9 cellular contexts compared by ENCODE assay signal in genomic region chr13:93248627-93249047, GRCh38. TPM values are rescaled to one million over a fixed set of nuclear protein-coding genes. Genes with fewer than 3 reads are reported as not detected.
DNase-seq lines count a peak whose midpoint lies in the region; ATAC-seq and TF ChIP-seq lines count a peak whose summit lies in the region.
"Had no signal": no experiment of that assay in that cellular context is flagged by ENCODE, and none has a peak within 500 bp of the region (broad histone marks: within the 10 kb centered on the region; RNA-seq: fewer than 3 reads in every experiment).

No MANE protein-coding gene starts in this region.

- H3K79me2 ChIP-seq in neural cell (replicated peaks; ENCODE audit: insufficient read depth, low read length): peaks cover 4% of the 10 kb centered on the region

- TF ChIP-seq CTCF in brain microvascular endothelial cell (IDR thresholded peaks at IDR 0.05; ENCODE audit: low read depth, low read length, missing control alignments) (peak; percentile 80), neural cell (IDR thresholded peaks at IDR 0.05; ENCODE audit: poor library complexity, severe bottlenecking) (peak; percentile 88)

- in situ Hi-C loops in brain microvascular endothelial cell (cut with HindIII; ENCODE audit: low pct_ligation_motif_present, low sequenced_read_pairs): no loop called here

- peaks cover 4 to 7% of the 10 kb centered on the region in 2 donors for H3K9me3 Mint-ChIP-seq in activated naive CD4-positive, alpha-beta T cell treated with anti-CD3 and anti-CD28 coated beads, Interleukin-2, amount 50 U/mL, for 72 hours

- H3K9me2 ChIP-seq in neural cell (ENCODE audit: insufficient read depth, low read length): no peaks in the 10 kb centered on the region

- no peaks in the 10 kb centered on the region for H4K20me1 ChIP-seq in neural cell (ENCODE audit: insufficient read depth)

- peak; percentile 79 for TF ChIP-seq EP300 in neural cell (conservative IDR thresholded peaks at IDR 0.05; ENCODE audit: poor library complexity, severe bottlenecking)

- DNase-seq in NCI-H2227 (lab: John Stamatoyannopoulos, UW; ENCODE audit: unreplicated experiment) (peak; percentile 72), brain microvascular endothelial cell (peak; percentile 63), OCI-M2 (lab: John Stamatoyannopoulos, UW; ENCODE audit: unreplicated experiment) (no peak)
- no peak for DNase-seq in activated naive CD4-positive, alpha-beta T cell treated with anti-CD3 and anti-CD28 coated beads, Interleukin-2, amount 50 U/mL, for 72 hours (ENCODE audit: low spot score in 2 of 2)
- DNase-seq: NK-92 treated with Interleukin-12 subunit alpha and Interleukin-12 subunit beta, amount 100 ng/mL, for 24 hours had no signal

- H2AFZ ChIP-seq in neural cell (ENCODE audit: low read depth, low read length): no peak overlapping the region

- H3K27ac ChIP-seq in brain microvascular endothelial cell: peak overlapping the region; percentile 76
- H3K27ac ChIP-seq in neural cell (ENCODE audit: low read length): peak overlapping the region; percentile 63

- H3F3A ChIP-seq in neural cell (ENCODE audit: insufficient read depth, low read length, poor library complexity, severe bottlenecking): peaks cover 5% of the 10 kb centered on the region

- no peak overlapping the region for H3K27ac Mint-ChIP-seq in activated naive CD4-positive, alpha-beta T cell treated with anti-CD3 and anti-CD28 coated beads, Interleukin-2, amount 50 U/mL, for 72 hours

- H3K27me3 ChIP-seq in brain microvascular endothelial cell (replicated peaks): no peaks in the 10 kb centered on the region
- no peaks in the 10 kb centered on the region for H3K27me3 ChIP-seq in neural cell (ENCODE audit: insufficient read depth, low read depth, low read length)

- no peaks in the 10 kb centered on the region for H3K9me3 ChIP-seq in neural cell (ENCODE audit: low read length)

- ATAC-seq in GM18502 (IDR thresholded peaks at IDR 0.05; ENCODE audit: poor library complexity, unreplicated experiment) (peak; percentile 49), HG02981 (IDR thresholded peaks at IDR 0.05; ENCODE audit: unreplicated experiment) (no peak)
- ATAC-seq in activated naive CD4-positive, alpha-beta T cell treated with anti-CD3 and anti-CD28 coated beads, Interleukin-2, amount 50 U/mL, for 72 hours: no peak
- ATAC-seq in activated CD4-positive, CD25-positive, alpha-beta regulatory T cell treated with anti-CD3 and anti-CD28 coated beads, Interleukin-2, amount 50 U/mL, for 24 hours: no peak

- H3K36me3 ChIP-seq in brain microvascular endothelial cell (replicated peaks) (no peaks in the 10 kb centered on the region), neural cell (ENCODE audit: insufficient read depth, low read length) (no peaks in the 10 kb centered on the region)

- H3K36me3 Mint-ChIP-seq in activated naive CD4-positive, alpha-beta T cell treated with anti-CD3 and anti-CD28 coated beads, Interleukin-2, amount 50 U/mL, for 72 hours: no peaks in the 10 kb centered on the region

- no peak overlapping the region for H3K4me2 ChIP-seq in neural cell (ENCODE audit: low read length)

- H3K4me3 ChIP-seq in brain microvascular endothelial cell (ENCODE audit: low read depth, low read length) (no peak overlapping the region), neural cell (ENCODE audit: low read length) (peak overlapping the region; percentile 21)

- peak; percentile 94 for TF ChIP-seq RAD21 in neural cell (conservative IDR thresholded peaks at IDR 0.05)

- peak overlapping the region; percentile 4 for H3K9ac ChIP-seq in neural cell (ENCODE audit: low read length)

TF ChIP-seq in neural cell, 6 proteins besides CTCF, POLR2A, EP300 and RAD21:
- TF ChIP-seq MXI1 (conservative IDR thresholded peaks at IDR 0.05; ENCODE audit: poor library complexity, severe bottlenecking): peak; percentile 21
- TF ChIP-seq SMC3 (conservative IDR thresholded peaks at IDR 0.05; ENCODE audit: poor library complexity): peak; percentile 88
- TF ChIP-seq POLR2AphosphoS5 (IDR thresholded peaks at IDR 0.05): peak; percentile 94
- no peak for TF ChIP-seq EZH2 (IDR thresholded peaks at IDR 0.05; ENCODE audit: borderline replicate concordance, insufficient read depth, low read length, poor library complexity, severe bottlenecking)
- TF ChIP-seq REST (IDR thresholded peaks at IDR 0.05; ENCODE audit: borderline replicate concordance): peak; percentile 46

RNA-seq across cellular contexts. Expression of gene GPC6, which starts 22.0 kb away (rescaled TPM):
- 8.3 and 9.0 TPM in 2 replicates for polyA plus RNA-seq in neural cell
- polyA minus RNA-seq in neural cell: 49.2 and 57.9 TPM in 2 replicates
- total RNA-seq in activated naive CD4-positive, alpha-beta T cell treated with anti-CD3 and anti-CD28 coated beads, Interleukin-2, amount 50 U/mL, for 72 hours: not detected

Comparison
In these comparisons a context has a peak if more than half of its experiments do, and no peak if none do; other contexts are left out.
1. DNase-seq: peak in NCI-H2227 (single experiment) and brain microvascular endothelial cell (single experiment); none in activated naive CD4-positive, alpha-beta T cell treated with anti-CD3 and anti-CD28 coated beads, Interleukin-2, amount 50 U/mL, for 72 hours (0 of 2) and OCI-M2 (single experiment).